Comparison of ENCODE assay signal across 24 cellular contexts in the genomic region with DNA sequence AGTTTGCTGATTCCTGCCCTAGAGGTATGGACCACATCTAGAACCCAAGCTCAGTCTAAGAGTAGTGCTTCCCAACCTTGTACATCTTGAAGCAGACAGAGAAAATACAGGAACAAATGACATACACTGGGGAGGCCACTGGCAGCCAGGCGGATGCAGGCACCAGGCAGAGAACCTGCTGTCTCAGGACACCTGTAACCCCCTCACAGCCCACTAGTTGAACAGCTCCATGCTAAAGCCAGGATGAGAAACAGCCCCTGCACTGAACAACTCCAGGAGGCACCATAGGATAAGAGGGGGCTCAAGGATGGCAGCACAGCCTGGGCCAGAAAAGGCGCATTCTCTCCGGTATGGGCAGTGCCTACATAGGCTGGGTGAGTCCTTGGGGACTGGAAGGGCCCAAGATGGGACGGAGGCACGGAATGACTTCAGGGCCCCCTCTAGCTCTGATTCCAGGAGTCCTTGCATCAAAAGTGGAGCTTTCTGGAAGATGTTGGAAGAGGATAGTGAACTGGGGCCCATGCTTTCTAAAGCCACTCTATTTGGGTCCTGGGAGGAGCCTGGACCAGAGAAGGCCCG. TPM values are rescaled to one million over a fixed set of nuclear protein-coding genes. Genes with fewer than 3 reads are reported as not detected.
DNase-seq lines count a peak whose midpoint lies in the region; ATAC-seq, FAIRE-seq and TF ChIP-seq lines count a peak whose summit lies in the region.
"Had no signal": no experiment of that assay in that cellular context is flagged by ENCODE, and none has a peak within 500 bp of the region (broad histone marks: within the 10 kb centered on the region; RNA-seq: fewer than 3 reads in every experiment).

No MANE protein-coding gene starts in this region.

- H3K4me3 Mint-ChIP-seq in CD4-positive, CD25-positive, alpha-beta regulatory T cell, result peak overlapping the region in 1 of 4 donors; percentile 4
- H3K4me3 Mint-ChIP-seq: CD14-positive monocyte, GM23338, type B pancreatic cell had no signal

- no peak for FAIRE-seq in GM12878 (lab: Jason Lieb, UNC)
- FAIRE-seq in HepG2 (lab: Jason Lieb, UNC), result no peak

- H3K4me2 ChIP-seq in DOHH2 (ENCODE audit: low read length) (no peak overlapping the region), GM12878 (ENCODE audit: control insufficient read depth, insufficient read depth) (0 out of 2 replicates have a peak overlapping the region, but pooled peaks have one; percentile 33), HepG2 (ENCODE audit: low read depth, low read length) (no peak overlapping the region), smooth muscle cell (no peak overlapping the region)
- H3K4me2 ChIP-seq: GM23338 had no signal

- no peaks in the 10 kb centered on the region for H3K9me3 ChIP-seq in CD4-positive, CD25-positive, alpha-beta regulatory T cell (ENCODE audit: control insufficient read depth in 2 of 2, low read length in 2 of 2)
- no peaks in the 10 kb centered on the region for H3K9me3 ChIP-seq in DOHH2 (ENCODE audit: control insufficient read depth, insufficient read depth, low read length)
- no peaks in the 10 kb centered on the region for H3K9me3 ChIP-seq in GM12878 (replicated peaks; ENCODE audit: control insufficient read depth, insufficient read depth, low read length)
- no peaks in the 10 kb centered on the region for H3K9me3 ChIP-seq in prostate gland
- no peaks in the 10 kb centered on the region for H3K9me3 ChIP-seq in HepG2 (ENCODE audit: low read length)
- H3K9me3 ChIP-seq in smooth muscle cell (replicated peaks; ENCODE audit: low read depth), result no peaks in the 10 kb centered on the region
- H3K9me3 ChIP-seq: body of pancreas, Peyer's patch had no signal

- intact Hi-C loops in GM12878 (cut with micrococcal nuclease; ENCODE audit: unreplicated experiment) (loop anchor here (10.0 kb wide), 1 partner anchor 120 kb away; the partner anchor contains the start of gene GPATCH4), prostate gland (cut with DNase I) (no loop called here), HepG2 (cut with micrococcal nuclease; ENCODE audit: unreplicated experiment) (no loop called here)

- H3K27ac ChIP-seq in CD4-positive, CD25-positive, alpha-beta regulatory T cell (ENCODE audit: insufficient read depth, low read length, poor library complexity, severe bottlenecking), result peak overlapping the region; percentile 19
- H3K27ac ChIP-seq in DOHH2 (ENCODE audit: low read depth, low read length) (peak overlapping the region; percentile 8), GM12878 (ENCODE audit: control insufficient read depth, insufficient read depth) (no peak overlapping the region), prostate gland (peak overlapping the region; percentile 42 to 51), HepG2 (ENCODE audit: extremely low read length, insufficient read depth, low read length) (no peak overlapping the region), smooth muscle cell (ENCODE audit: low read depth) (no peak overlapping the region)
- H3K27ac ChIP-seq: body of pancreas had no signal

- no peak for DNase-seq in CD4-positive, CD25-positive, alpha-beta regulatory T cell
- DNase-seq in GM12878 (ENCODE audit: low read depth, low spot score) (no peak), prostate gland (ENCODE audit: low spot score) (no peak), NCI-H510A treated with DMSO at 0.1 percent for 48 hours (lab: John Stamatoyannopoulos, UW) (no peak), NCI-H1092 treated with DMSO at 0.1 percent for 48 hours (lab: John Stamatoyannopoulos, UW) (no peak), HepG2 (ENCODE audit: low spot score) (no peak), smooth muscle cell (lab: John Stamatoyannopoulos, UW; ENCODE audit: unreplicated experiment) (no peak)
- DNase-seq: activated CD8-positive, alpha-beta memory T cell treated with anti-CD3 and anti-CD28 coated beads for 24 hours; activated effector memory CD4-positive, alpha-beta T cell treated with Interleukin-2 at 50 U/mL for 16 hours; body of pancreas; DND-41; islet precursor cell; Kasumi-1; NCI-H1417; NCI-H2171 treated with DMSO at 0.1 percent for 48 hours; NCI-H82; Peyer's patch; stimulated activated CD4-positive, alpha-beta T cell treated with anti-CD3 and anti-CD28 coated beads, Interleukin-4, amount 100 ng/mL, for 24 hours had no signal

- RAD21 ChIA-PET in GM12878 (lab: Charles Lee; ENCODE audit: unreplicated experiment), result interaction anchor here (0.9 to 13.6 kb wide), 6 partner anchors 14 to 39 kb away, joined by 3 to 323 read pairs (median 5); partner anchors contain the start of gene MEF2D

- peaks cover 25% of the 10 kb centered on the region for H3K36me3 Mint-ChIP-seq in CD4-positive, CD25-positive, alpha-beta regulatory T cell

- H3K36me3 ChIP-seq in CD4-positive, CD25-positive, alpha-beta regulatory T cell (ENCODE audit: control insufficient read depth, insufficient read depth, low read length), result peaks cover 41% of the 10 kb centered on the region
- H3K36me3 ChIP-seq in DOHH2 (ENCODE audit: control insufficient read depth, low read length) (peaks cover 85% of the 10 kb centered on the region), GM12878 (ENCODE audit: control insufficient read depth in 2 of 2, insufficient read depth in 2 of 2, low read length in 1 of 2) (peaks cover 29 to 41% of the 10 kb centered on the region in 2 experiments), prostate gland (peaks cover 6 to 24% of the 10 kb centered on the region in 2 donors), HepG2 (replicated peaks in 1 of 2; ENCODE audit: control insufficient read depth in 1 of 2, insufficient read depth in 2 of 2, low read length in 2 of 2) (peaks cover 24 to 38% of the 10 kb centered on the region in 2 experiments; a peak in 4 of 5 replicates), smooth muscle cell (ENCODE audit: low read depth) (peaks cover 5% of the 10 kb centered on the region)

- TF ChIP-seq EP300 in GM12878 (IDR thresholded peaks at IDR 0.05; ENCODE audit: borderline replicate concordance in 1 of 2, control insufficient read depth in 1 of 2, low read depth in 2 of 2, low read length in 2 of 2) (no peak), HepG2 (IDR thresholded peaks at IDR 0.05; ENCODE audit: low read depth in 2 of 2, low read length in 2 of 2) (no peak), HepG2 (CRISPR knock-in tag; IDR thresholded peaks at IDR 0.05; ENCODE audit: borderline replicate concordance) (no peak)

- WGBS in GM12878 (ENCODE audit: insufficient coverage, insufficient replicate concordance, low lambda C conversion rate, missing lambda C conversion rate), result 92% methylated on average over 6 of the region's 6 CpGs
- 93% methylated on average over 6 of the region's 6 CpGs for WGBS in prostate gland
- WGBS in HepG2 (ENCODE audit: low lambda C conversion rate), result 94% methylated on average over 4 of the region's 6 CpGs
- WGBS in smooth muscle cell (ENCODE audit: low lambda C conversion rate), result 97% methylated on average over 6 of the region's 6 CpGs

- no peak for TF ChIP-seq RAD21 in GM12878 (IDR thresholded peaks at IDR 0.05; ENCODE audit: insufficient read depth, low read depth, low read length)
- no peak for TF ChIP-seq RAD21 in HepG2 (CRISPR knock-in tag; IDR thresholded peaks at IDR 0.05)

- H3K9ac ChIP-seq in GM12878 (ENCODE audit: control insufficient read depth, insufficient read depth, low read length), result no peak overlapping the region
- no peak overlapping the region for H3K9ac ChIP-seq in HepG2 (ENCODE audit: insufficient read depth, low read depth, low read length)
- H3K9ac ChIP-seq in smooth muscle cell (ENCODE audit: low read depth), result no peak overlapping the region

- H3K9me2 ChIP-seq in DOHH2 (replicated peaks; ENCODE audit: control insufficient read depth, low read length), result no peaks in the 10 kb centered on the region

- H3K4me1 Mint-ChIP-seq in CD4-positive, CD25-positive, alpha-beta regulatory T cell, result peaks cover 19 to 93% (median 67%) of the 10 kb centered on the region in 4 donors

- no peak overlapping the region for H3K4me3 ChIP-seq in CD4-positive, CD25-positive, alpha-beta regulatory T cell (ENCODE audit: low read depth, low read length)
- H3K4me3 ChIP-seq in DOHH2 (ENCODE audit: low read length), result no peak overlapping the region
- H3K4me3 ChIP-seq in GM12878, result no peak overlapping the region
- H3K4me3 ChIP-seq in prostate gland, result no peak overlapping the region
- H3K4me3 ChIP-seq in HepG2 (replicated peaks in 1 of 3; ENCODE audit: insufficient read depth in 1 of 3, low read depth in 2 of 3, low read length in 3 of 3), result no peak overlapping the region
- no peak overlapping the region for H3K4me3 ChIP-seq in smooth muscle cell
- H3K4me3 ChIP-seq: body of pancreas, GM23338, Peyer's patch had no signal

- peak overlapping the region; percentile 38 to 81 (median 60) for H3K27ac Mint-ChIP-seq in CD4-positive, CD25-positive, alpha-beta regulatory T cell
- H3K27ac Mint-ChIP-seq: GM23338, type B pancreatic cell had no signal

- TF ChIP-seq POLR2A in GM12878 (IDR thresholded peaks at IDR 0.05; ENCODE audit: low read depth, low read length) (no peak), prostate gland (IDR thresholded peaks at IDR 0.05) (no peak), HepG2 (IDR thresholded peaks at IDR 0.05; ENCODE audit: insufficient read depth in 1 of 2, low read depth in 2 of 2, low read length in 2 of 2) (no peak)

- in situ Hi-C loops in GM12878 (cut with MboI), result no loop called here
- in situ Hi-C loops in HepG2 (cut with HindIII; ENCODE audit: extremely low pct_ligation_motif_present, low pct_unique_long_range_greater_than_20kb), result no loop called here

- H2AFZ ChIP-seq in GM12878 (ENCODE audit: control insufficient read depth, low read depth, low read length), result no peak overlapping the region
- H2AFZ ChIP-seq in HepG2 (ENCODE audit: low read length), result no peak overlapping the region
- H2AFZ ChIP-seq in smooth muscle cell (ENCODE audit: low read depth), result no peak overlapping the region
- H2AFZ ChIP-seq: GM23338 had no signal

- TF ChIP-seq CTCF in DOHH2 (IDR thresholded peaks at IDR 0.05; ENCODE audit: low read depth, low read length, poor library complexity, severe bottlenecking) (no peak), GM12878 (IDR thresholded peaks at IDR 0.05 in 2 of 3, conservative IDR thresholded peaks at IDR 0.05 in 1 of 3; ENCODE audit: control insufficient read depth in 2 of 3, extremely low read depth in 1 of 3, insufficient read depth in 1 of 3, low read depth in 3 of 3, low read length in 3 of 3) (no peak), prostate gland (IDR thresholded peaks at IDR 0.05) (no peak), HepG2 (CRISPR knock-in tag; IDR thresholded peaks at IDR 0.05) (no peak), smooth muscle cell (IDR thresholded peaks at IDR 0.05; ENCODE audit: borderline replicate concordance, insufficient read depth, poor library complexity, severe bottlenecking) (no peak)

- CTCF ChIA-PET in GM12878 (lab: Yijun Ruan, JAX), result interaction anchor here (0.7 to 5.7 kb wide), 5 partner anchors 14 to 27 kb away, joined by 3 to 140 read pairs (median 4); partner anchors contain the start of gene MEF2D
- CTCF ChIA-PET in HepG2 (lab: Yijun Ruan, JAX; ENCODE audit: low intra/inter-chr PET ratio, low total read pairs), result no interaction called here

- H3F3A ChIP-seq in DOHH2 (ENCODE audit: control insufficient read depth, insufficient read depth), result peaks cover 4% of the 10 kb centered on the region; the same call in 1 of the 2 replicates
- no peaks in the 10 kb centered on the region for H3F3A ChIP-seq in smooth muscle cell (ENCODE audit: low read depth)

- POLR2A ChIA-PET in GM12878 (lab: Charles Lee) (interaction anchor here (0.8 to 23.9 kb wide), 5 partner anchors 9 to 117 kb away, joined by 3 to 630 read pairs (median 4); partner anchors contain the start of genes GPATCH4 and MEF2D), HepG2 (lab: Yijun Ruan, JAX) (no interaction called here)

- H3K4me1 ChIP-seq in CD4-positive, CD25-positive, alpha-beta regulatory T cell (ENCODE audit: control insufficient read depth, insufficient read depth, low read length, poor library complexity, severe bottlenecking), result peaks cover 83% of the 10 kb centered on the region
- H3K4me1 ChIP-seq in DOHH2 (ENCODE audit: control insufficient read depth, low read length) (peaks cover 87% of the 10 kb centered on the region), GM12878 (ENCODE audit: control insufficient read depth, insufficient read depth, low read length) (peaks cover 71% of the 10 kb centered on the region), prostate gland (replicated peaks) (peaks cover 12% of the 10 kb centered on the region), HepG2 (ENCODE audit: insufficient read depth, low read length) (no peaks in the 10 kb centered on the region), smooth muscle cell (ENCODE audit: low read depth) (peaks cover 5% of the 10 kb centered on the region)

- peaks cover 0 to 2% (median 0%) of the 10 kb centered on the region in 7 donors for H3K9me3 Mint-ChIP-seq in CD4-positive, CD25-positive, alpha-beta regulatory T cell
- H3K9me3 Mint-ChIP-seq: GM23338, type B pancreatic cell had no signal

- no peak for ATAC-seq in CD4-positive, CD25-positive, alpha-beta regulatory T cell (ENCODE audit: low read depth in 2 of 2)
- no peak for ATAC-seq in GM12878
- no peak for ATAC-seq in HepG2
- ATAC-seq: body of pancreas, GM23338, sciatic nerve, SK-N-SH treated with all-trans-retinoic acid at 6 μM for 48 hours had no signal

- H3K27me3 ChIP-seq in CD4-positive, CD25-positive, alpha-beta regulatory T cell (ENCODE audit: control insufficient read depth, insufficient read depth, low read length), result no peaks in the 10 kb centered on the region
- H3K27me3 ChIP-seq in DOHH2 (ENCODE audit: control insufficient read depth, low read length) (no peaks in the 10 kb centered on the region), GM12878 (replicated peaks in 1 of 2; ENCODE audit: control insufficient read depth in 2 of 2, insufficient read depth in 2 of 2, low read length in 1 of 2) (no peaks in the 10 kb centered on the region), prostate gland (replicated peaks; ENCODE audit: insufficient read depth) (no peaks in the 10 kb centered on the region), HepG2 (ENCODE audit: control insufficient read depth in 1 of 2, insufficient read depth in 2 of 2, low read length in 2 of 2) (no peaks in the 10 kb centered on the region), smooth muscle cell (ENCODE audit: low read depth) (no peaks in the 10 kb centered on the region)
- H3K27me3 ChIP-seq: body of pancreas, Peyer's patch had no signal

- SMC1A ChIA-PET in GM12878 (lab: Charles Lee; ENCODE audit: uncharacterized antibody, unreplicated experiment), result interaction anchor here (0.7 to 21.2 kb wide), 4 partner anchors 6 to 88 kb away, joined by 4 to 460 read pairs (median 30); partner anchors contain the start of genes IQGAP3 and MEF2D

- BruUV-seq in GM12878 (replicated peaks; lab: Mats Ljungman, UMichigan) (no TSS peak), HepG2 (replicated peaks; lab: Mats Ljungman, UMichigan) (no TSS peak)

- no peaks in the 10 kb centered on the region for H3K27me3 Mint-ChIP-seq in CD4-positive, CD25-positive, alpha-beta regulatory T cell
- H3K27me3 Mint-ChIP-seq: type B pancreatic cell had no signal

- H3K79me2 ChIP-seq in DOHH2 (ENCODE audit: control insufficient read depth, low read length) (peaks cover 86% of the 10 kb centered on the region), GM12878 (ENCODE audit: control insufficient read depth, insufficient read depth, low read length) (peaks cover 73% of the 10 kb centered on the region), HepG2 (ENCODE audit: insufficient read depth, low read length) (no peaks in the 10 kb centered on the region), smooth muscle cell (ENCODE audit: low read depth) (peaks cover 58% of the 10 kb centered on the region)

- H4K20me1 ChIP-seq in DOHH2 (ENCODE audit: control insufficient read depth, insufficient read depth, low read depth, low read length), result 0 out of 2 replicates have a peak, but pooled peaks cover 3% of the 10 kb centered on the region
- H4K20me1 ChIP-seq in GM12878 (ENCODE audit: control insufficient read depth, insufficient read depth), result no peaks in the 10 kb centered on the region
- H4K20me1 ChIP-seq in HepG2 (ENCODE audit: insufficient read depth, low read length), result peaks cover 19% of the 10 kb centered on the region; the same call in 1 of the 2 replicates
- peaks cover 100% of the 10 kb centered on the region for H4K20me1 ChIP-seq in smooth muscle cell (ENCODE audit: low read depth)

RNA-seq across cellular contexts. Expression of gene MEF2D, which starts 16.0 kb away (rescaled TPM):
- total RNA-seq in CD4-positive, CD25-positive, alpha-beta regulatory T cell, result 186 TPM
- polyA plus RNA-seq in CD4-positive, CD25-positive, alpha-beta regulatory T cell, result 10 to 100 TPM in 1 of 4 donors, 1 to 10 TPM in 3; 4.6 to 11.5 (median 6.4) TPM
- total RNA-seq in GM12878 (2013; cell fraction: nucleolus; rRNA removed), result 44.6 and 59.9 TPM in 2 replicates
- total RNA-seq in GM12878 (2014; rRNA removed) (13.8 and 17.1 TPM in 2 replicates), GM12878 (2014; rRNA removed; fragmentation: Illumina TruSeq; extraction: Trizol) (8.1 and 9.1 TPM in 2 replicates), GM12878 (2021) (47.3 and 53.0 TPM in 2 replicates), prostate gland (100 to 1,000 TPM in 1 of 2 donors, 10 to 100 TPM in 1; 52.1 to 128 TPM), HepG2 (2016; rRNA removed; fragmentation: Illumina TruSeq; extraction: Trizol) (1.3 and 1.6 TPM in 2 replicates), smooth muscle cell (23.2 and 24.3 TPM in 2 replicates)
- 10.6 TPM for polyA plus RNA-seq in GM12878 (2011; ENCODE audit: low read depth)
- polyA plus RNA-seq in GM12878 (2011; rRNA removed) (4.7 and 12.0 TPM in 2 replicates), GM12878 (2014; fragmentation: Illumina TruSeq; extraction: Trizol) (11.2 and 16.5 TPM in 2 replicates), GM12878 (2014; fragmentation: Nextera tagmentation; extraction: Ambion mirVana) (1 to 10 TPM in 1 of 2 experiments, under 1 TPM in 1; 0.61 to 1.3 TPM), GM12878 (2014; rRNA removed) (23.7 and 26.4 TPM in 2 replicates), GM12878 (2016; fragmentation: Nextera tagmentation; extraction: Ambion mirVana) (10 to 100 TPM; 38.2 to 44.2 TPM), HepG2 (2011; rRNA removed) (3.9 and 4.8 TPM in 2 replicates), smooth muscle cell (40.5 and 45.6 TPM in 2 replicates)
- 16.5 and 18.1 TPM in 2 replicates for polyA plus RNA-seq in GM12878 (2011; cell fraction: cytosol; rRNA removed)
- 34.0 and 52.7 TPM in 2 replicates for polyA plus RNA-seq in GM12878 (2011; cell fraction: nucleus; rRNA removed)
- polyA plus RNA-seq in GM12878 (2012), result 27.0 and 28.1 TPM in 2 replicates
- 13.3 and 13.9 TPM in 2 replicates for polyA minus RNA-seq in GM12878 (2011; rRNA and poly(A)+ RNA removed)
- 14.3 and 15.9 TPM in 2 replicates for polyA minus RNA-seq in GM12878 (2011; cell fraction: cytosol; rRNA and poly(A)+ RNA removed)
- polyA minus RNA-seq in GM12878 (2011; cell fraction: nucleus; rRNA and poly(A)+ RNA removed), result 11.0 and 24.5 TPM in 2 replicates
- 0.10 and 0.18 TPM in 2 replicates for total RNA-seq in HepG2 (2016; cell fraction: cytosol; rRNA removed; fragmentation: Illumina TruSeq; extraction: Trizol; ENCODE audit: low read depth)
- total RNA-seq in HepG2 (2016; cell fraction: insoluble cytoplasmic fraction; rRNA removed; fragmentation: Illumina TruSeq; extraction: Trizol), result 0.94 and 1.4 TPM in 2 replicates
- total RNA-seq in HepG2 (2016; cell fraction: membrane; rRNA removed; fragmentation: Illumina TruSeq; extraction: Trizol), result 0.86 and 1.1 TPM in 2 replicates
- 1.6 and 2.1 TPM in 2 replicates for total RNA-seq in HepG2 (2016; cell fraction: nucleus; rRNA removed; fragmentation: Illumina TruSeq; extraction: Trizol)
- polyA plus RNA-seq in HepG2 (2011; cell fraction: cytosol; rRNA removed), result 3.4 and 4.5 TPM in 2 replicates
- polyA plus RNA-seq in HepG2 (2011; cell fraction: nucleus; rRNA removed), result 16.7 and 19.0 TPM in 2 replicates
- 7.2 and 7.9 TPM in 2 replicates for polyA plus RNA-seq in HepG2 (2012)
- 0.14 and 0.24 TPM in 2 replicates for polyA plus RNA-seq in HepG2 (2016; cell fraction: cytosol; fragmentation: Illumina TruSeq; extraction: Trizol; ENCODE audit: low read depth)
- 2.7 and 4.2 TPM in 2 replicates for polyA plus RNA-seq in HepG2 (2016; cell fraction: insoluble cytoplasmic fraction; fragmentation: Illumina TruSeq; extraction: Trizol; ENCODE audit: low read depth)
- 0.64 and 0.70 TPM in 2 replicates for polyA plus RNA-seq in HepG2 (2016; cell fraction: membrane; fragmentation: Illumina TruSeq; extraction: Trizol; ENCODE audit: low read depth)
- 5.2 and 6.2 TPM in 2 replicates for polyA plus RNA-seq in HepG2 (2016; cell fraction: nucleus; fragmentation: Illumina TruSeq; extraction: Trizol; ENCODE audit: insufficient read depth, low read depth)
- 6.9 and 12.7 TPM in 2 replicates for polyA minus RNA-seq in HepG2 (2011; rRNA and poly(A)+ RNA removed; ENCODE audit: low replicate concordance)
- polyA minus RNA-seq in HepG2 (2011; cell fraction: cytosol; rRNA and poly(A)+ RNA removed), result 4.3 and 7.2 TPM in 2 replicates
- 5.4 and 6.3 TPM in 2 replicates for polyA minus RNA-seq in HepG2 (2011; cell fraction: nucleus; rRNA and poly(A)+ RNA removed)

Comparison
In these comparisons a context has a peak if more than half of its experiments do, and no peak if none do; other contexts are left out.
1. H3K27ac ChIP-seq: peak in CD4-positive, CD25-positive, alpha-beta regulatory T cell (single experiment), DOHH2 (single experiment) and prostate gland (2 of 2); none in GM12878 (single experiment), HepG2 (single experiment) and smooth muscle cell (single experiment).